Comparison of ENCODE assay signal across 22 cellular contexts in the genomic region with DNA sequence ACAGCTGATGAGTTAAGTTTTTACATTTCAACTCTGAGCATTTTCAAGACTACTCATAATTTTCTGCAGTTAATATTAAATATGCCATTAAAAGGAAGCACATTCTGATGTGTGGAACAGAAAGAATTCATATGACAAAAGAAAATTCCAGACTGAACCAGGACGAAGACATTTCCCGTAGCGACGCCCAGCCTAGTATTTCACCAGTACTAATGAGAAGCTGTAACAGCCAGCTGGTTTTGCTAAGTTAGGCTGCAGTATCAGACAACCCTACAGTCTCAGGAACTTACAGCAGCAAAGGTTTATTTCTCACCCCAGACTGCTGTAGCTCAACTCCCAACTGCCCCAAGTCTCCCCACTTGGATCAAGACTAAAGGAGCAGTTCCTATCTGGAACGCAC.
"Had no signal": no experiment of that assay in that cellular context is flagged by ENCODE, and none has a peak within 500 bp of the region (broad histone marks: within the 10 kb centered on the region; RNA-seq: fewer than 3 reads in every experiment).

No MANE protein-coding gene starts in this region.

- H3K4me1 Mint-ChIP-seq: activated B cell treated with CpG ODN at 0.5 μM for 24 hours; activated CD4-positive, alpha-beta T cell treated with anti-CD3 and anti-CD28 coated beads, Interleukin-2, amount 10 ng/mL, durations not matched to agents 24 days and 14 days; activated CD8-positive, alpha-beta memory T cell treated with anti-CD3 and anti-CD28 coated beads, Interleukin-2, amount 10 ng/mL, durations not matched to agents 7 days and 5 days; activated naive CD4-positive, alpha-beta T cell treated with anti-CD3 and anti-CD28 coated beads, Interleukin-2, amount 10 ng/mL, durations not matched to agents 7 days and 5 days; activated naive CD8-positive, alpha-beta T cell treated with anti-CD3 and anti-CD28 coated beads for 36 hours; T-helper 17 cell had no signal

- H3K4me3 Mint-ChIP-seq: activated B cell treated with CpG ODN at 0.5 μM for 24 hours; activated CD4-positive, alpha-beta T cell treated with anti-CD3 and anti-CD28 coated beads, Interleukin-2, amount 10 ng/mL, durations not matched to agents 24 days and 14 days; activated CD8-positive, alpha-beta memory T cell treated with anti-CD3 and anti-CD28 coated beads, Interleukin-2, amount 10 ng/mL, durations not matched to agents 7 days and 5 days; activated naive CD4-positive, alpha-beta T cell treated with anti-CD3 and anti-CD28 coated beads, Interleukin-2, amount 10 ng/mL, durations not matched to agents 7 days and 5 days; activated naive CD8-positive, alpha-beta T cell treated with anti-CD3 and anti-CD28 coated beads for 36 hours; activated T-cell treated with anti-CD3 and anti-CD28 coated beads, Interleukin-2, amount 50 U/mL, for 24 hours; T-helper 17 cell had no signal

- H3K36me3 ChIP-seq: brain microvascular endothelial cell, cardiac muscle cell had no signal

- H3K27ac Mint-ChIP-seq: activated B cell treated with CpG ODN at 0.5 μM for 24 hours; activated CD4-positive, alpha-beta T cell treated with anti-CD3 and anti-CD28 coated beads, Interleukin-2, amount 10 ng/mL, durations not matched to agents 24 days and 14 days; activated CD8-positive, alpha-beta memory T cell treated with anti-CD3 and anti-CD28 coated beads, Interleukin-2, amount 10 ng/mL, durations not matched to agents 7 days and 5 days; activated naive CD4-positive, alpha-beta T cell treated with anti-CD3 and anti-CD28 coated beads, Interleukin-2, amount 10 ng/mL, durations not matched to agents 7 days and 5 days; activated naive CD8-positive, alpha-beta T cell treated with anti-CD3 and anti-CD28 coated beads for 36 hours; activated T-cell treated with anti-CD3 and anti-CD28 coated beads, Interleukin-2, amount 50 U/mL, for 24 hours; T-helper 17 cell had no signal

- ATAC-seq: activated CD8-positive, alpha-beta memory T cell treated with anti-CD3 and anti-CD28 coated beads, Interleukin-2, amount 10 ng/mL, durations not matched to agents 7 days and 5 days; T-helper 17 cell had no signal

- H3K27ac ChIP-seq: brain microvascular endothelial cell, cardiac muscle cell had no signal

- H3K27me3 ChIP-seq: brain microvascular endothelial cell, cardiac muscle cell had no signal

- DNase-seq: activated B cell treated with CpG ODN at 0.5 μM for 24 hours; activated CD4-positive, alpha-beta T cell treated with anti-CD3 and anti-CD28 coated beads for 1 hour; activated CD4-positive, alpha-beta T cell treated with anti-CD3 and anti-CD28 coated beads, Interleukin-2, amount 10 ng/mL, durations not matched to agents 24 days and 14 days; activated CD4-positive, alpha-beta T cell treated with anti-CD3 and anti-CD28 coated beads, Interleukin-2, amount 50 U/mL, for 48 hours; activated CD8-positive, alpha-beta memory T cell treated with anti-CD3 and anti-CD28 coated beads, Interleukin-2, amount 10 ng/mL, durations not matched to agents 7 days and 5 days; activated gamma-delta T cell; activated naive CD4-positive, alpha-beta T cell treated with anti-CD3 and anti-CD28 coated beads, Interleukin-2, amount 10 ng/mL, durations not matched to agents 7 days and 5 days; activated naive CD8-positive, alpha-beta T cell treated with anti-CD3 and anti-CD28 coated beads for 36 hours; activated T-cell treated with anti-CD3 and anti-CD28 coated beads, Interleukin-2, amount 50 U/mL, for 24 hours; brain microvascular endothelial cell; NCI-H1048; NCI-H146; NCI-H187 treated with DMSO at 0.1 percent for 48 hours; NCI-H2081 treated with DMSO at 0.1 percent for 48 hours; NCI-H2227 treated with DMSO at 0.1 percent for 48 hours; NCI-H446 treated with DMSO at 0.1 percent for 48 hours; NCI-H526 treated with DMSO at 0.1 percent for 48 hours; NCI-H82; SIG-M5; T-helper 17 cell; T-helper 9 cell had no signal

- H3K36me3 Mint-ChIP-seq: activated CD8-positive, alpha-beta memory T cell treated with anti-CD3 and anti-CD28 coated beads, Interleukin-2, amount 10 ng/mL, durations not matched to agents 7 days and 5 days; activated naive CD4-positive, alpha-beta T cell treated with anti-CD3 and anti-CD28 coated beads, Interleukin-2, amount 10 ng/mL, durations not matched to agents 7 days and 5 days; activated naive CD8-positive, alpha-beta T cell treated with anti-CD3 and anti-CD28 coated beads for 36 hours had no signal

- H3K4me3 ChIP-seq: cardiac muscle cell had no signal

- H3K9me3 Mint-ChIP-seq: activated B cell treated with CpG ODN at 0.5 μM for 24 hours; activated CD4-positive, alpha-beta T cell treated with anti-CD3 and anti-CD28 coated beads, Interleukin-2, amount 10 ng/mL, durations not matched to agents 24 days and 14 days; activated naive CD4-positive, alpha-beta T cell treated with anti-CD3 and anti-CD28 coated beads, Interleukin-2, amount 10 ng/mL, durations not matched to agents 7 days and 5 days; activated naive CD8-positive, alpha-beta T cell treated with anti-CD3 and anti-CD28 coated beads for 36 hours; activated T-cell treated with anti-CD3 and anti-CD28 coated beads, Interleukin-2, amount 50 U/mL, for 24 hours had no signal
